12 cellular contexts compared by ENCODE assay signal in the genomic region with DNA sequence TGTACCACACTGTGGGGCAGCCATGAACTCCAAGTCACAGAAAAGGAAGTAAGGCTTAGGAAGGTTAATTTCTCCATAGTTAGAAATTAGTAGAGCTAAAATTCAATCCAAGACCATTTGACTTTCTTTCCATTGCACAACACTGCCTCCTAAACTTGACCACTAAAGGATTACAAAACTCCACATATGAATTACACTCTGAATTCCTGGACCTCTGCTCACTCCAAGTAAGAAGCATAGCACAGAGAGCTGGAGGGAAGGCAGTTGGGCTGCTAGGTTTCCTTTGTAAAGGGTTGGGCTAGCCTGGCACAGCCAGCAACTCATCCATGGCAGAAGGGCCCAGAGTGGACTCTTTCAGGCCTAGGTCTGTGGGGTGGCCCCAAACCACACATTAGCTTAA.
A peak's percentile ranks its signal among the peaks of the same experiment; 100 is the strongest.
DNase-seq lines count a peak whose midpoint lies in the region; ATAC-seq, FAIRE-seq and TF ChIP-seq lines count a peak whose summit lies in the region.
"Had no signal": no experiment of that assay in that cellular context is flagged by ENCODE, and none has a peak within 500 bp of the region (broad histone marks: within the 10 kb centered on the region; RNA-seq: fewer than 3 reads in every experiment).

No MANE protein-coding gene starts in this region.

- DNase-seq in HCT116 (ENCODE audit: low read depth, low spot score) (no peak), SKM-1 treated with dmso at 0.1 percent for 144 hours (lab: John Stamatoyannopoulos, UW; ENCODE audit: unreplicated experiment) (peak; percentile 92), foreskin keratinocyte (peak; percentile 28 to 64), endothelial cell (ENCODE audit: low spot score) (no peak), GM19239 (ENCODE audit: insufficient read length, low spot score) (no peak), GDM1 (lab: John Stamatoyannopoulos, UW) (no peak)
- DNase-seq: activated CD4-positive, CD25-positive, alpha-beta regulatory T cell; foreskin melanocyte; stimulated activated CD4-positive, alpha-beta T cell treated with anti-CD3 and anti-CD28 coated beads, Interleukin-15, amount 100 ng/mL, for 24 hours had no signal

- H3K4me1 ChIP-seq in HCT116 (ENCODE audit: control insufficient read depth in 1 of 2, insufficient read depth in 2 of 2, low read length in 2 of 2) (peaks cover 19 to 33% of the 10 kb centered on the region in 2 experiments), foreskin keratinocyte (peaks cover 3% of the 10 kb centered on the region), stomach smooth muscle (ENCODE audit: control insufficient read depth, insufficient read depth, low read length) (peaks cover 17% of the 10 kb centered on the region)

- H3K4me1 Mint-ChIP-seq in endothelial cell (ENCODE audit: unreplicated experiment) = peaks cover 17% of the 10 kb centered on the region

- no peak overlapping the region for H3K4me3 Mint-ChIP-seq in endothelial cell (ENCODE audit: unreplicated experiment)

- H3K36me3 Mint-ChIP-seq in endothelial cell (ENCODE audit: low read depth, unreplicated experiment) = no peaks in the 10 kb centered on the region
- H3K36me3 Mint-ChIP-seq: activated naive CD4-positive, alpha-beta T cell treated with anti-CD3 and anti-CD28 coated beads, Interleukin-2, amount 50 U/mL, for 72 hours had no signal

- intact Hi-C loops in HCT116 (cut with micrococcal nuclease) = no loop called here

- H3K9me3 ChIP-seq in HCT116 (ENCODE audit: control insufficient read depth in 1 of 2, insufficient read depth in 1 of 2, low read depth in 1 of 2, low read length in 2 of 2) (no peaks in the 10 kb centered on the region), stomach smooth muscle (ENCODE audit: control insufficient read depth in 2 of 2, low read length in 2 of 2) (no peaks in the 10 kb centered on the region)

- POLR2A ChIA-PET in HCT116 (lab: Charles Lee) = no interaction called here

- no peaks in the 10 kb centered on the region for H3K9me2 ChIP-seq in HCT116 (ENCODE audit: insufficient read depth)

- BruUV-seq in HCT116 (replicated peaks; lab: Mats Ljungman, UMichigan) = no TSS peak

- H3K27ac ChIP-seq in HCT116 (ENCODE audit: low read depth, low read length) (no peak overlapping the region), foreskin keratinocyte (no peak overlapping the region), stomach smooth muscle (ENCODE audit: low read length) (peak overlapping the region; percentile 3)

- no peaks in the 10 kb centered on the region for H4K20me1 ChIP-seq in HCT116 (ENCODE audit: insufficient read depth)

- RAD21 ChIA-PET in HCT116 (lab: Charles Lee; ENCODE audit: low non-redundant PET in 1 of 2, low total read pairs in 2 of 2, uncharacterized antibody in 2 of 2, unreplicated experiment in 2 of 2) = interaction anchor here (0.7 to 1.0 kb wide), 2 partner anchors 26 to 130 kb away, joined by 3 to 4 read pairs; no protein-coding TSS in a partner anchor

- no peaks in the 10 kb centered on the region for H3K27me3 ChIP-seq in HCT116 (ENCODE audit: insufficient read depth, low read length)
- H3K27me3 ChIP-seq in foreskin keratinocyte = no peaks in the 10 kb centered on the region
- no peaks in the 10 kb centered on the region for H3K27me3 ChIP-seq in stomach smooth muscle (ENCODE audit: control insufficient read depth in 1 of 2, insufficient read depth in 2 of 2, low read length in 2 of 2)

- no peak overlapping the region for H2AFZ ChIP-seq in HCT116 (ENCODE audit: low read depth, low read length, poor library complexity, severe bottlenecking)

- H3K79me2 ChIP-seq in HCT116 (ENCODE audit: insufficient read depth, low read length) = no peaks in the 10 kb centered on the region

- TF ChIP-seq POLR2A in HCT116 (IDR thresholded peaks at IDR 0.05; ENCODE audit: borderline replicate concordance, extremely low read depth, insufficient read depth, insufficient read length) = no peak

- no peak for ATAC-seq in HCT116
- no peak for ATAC-seq in foreskin keratinocyte
- ATAC-seq in HG03354 (IDR thresholded peaks at IDR 0.05; ENCODE audit: poor library complexity, severe bottlenecking, unreplicated experiment) = no peak
- ATAC-seq: activated naive CD4-positive, alpha-beta T cell treated with anti-CD3 and anti-CD28 coated beads, Interleukin-2, amount 50 U/mL, for 72 hours had no signal

- CTCF ChIA-PET in HCT116 (lab: Charles Lee) = no interaction called here

- no peak for FAIRE-seq in GM19239 (lab: Jason Lieb, UNC)

- H3K9me3 Mint-ChIP-seq in endothelial cell (ENCODE audit: unreplicated experiment) = no peaks in the 10 kb centered on the region
- H3K9me3 Mint-ChIP-seq: activated naive CD4-positive, alpha-beta T cell treated with anti-CD3 and anti-CD28 coated beads, Interleukin-2, amount 50 U/mL, for 72 hours had no signal

- no peak overlapping the region for H3K27ac Mint-ChIP-seq in endothelial cell (ENCODE audit: unreplicated experiment)
- H3K27ac Mint-ChIP-seq: activated naive CD4-positive, alpha-beta T cell treated with anti-CD3 and anti-CD28 coated beads, Interleukin-2, amount 50 U/mL, for 72 hours had no signal

- H3K27me3 Mint-ChIP-seq in endothelial cell (ENCODE audit: unreplicated experiment) = no peaks in the 10 kb centered on the region

- no peak overlapping the region for H3K9ac ChIP-seq in HCT116 (ENCODE audit: low read length)
- H3K9ac ChIP-seq in stomach smooth muscle (ENCODE audit: low read length in 2 of 2) = no peak overlapping the region

- peak overlapping the region; percentile 10; the same call in 1 of the 2 replicates for H3K4me2 ChIP-seq in HCT116 (ENCODE audit: low read length)

- TF ChIP-seq RAD21 in HCT116 (IDR thresholded peaks at IDR 0.05; ENCODE audit: low read depth) = no peak

- H3K4me3 ChIP-seq in HCT116 (replicated peaks in 1 of 2; ENCODE audit: low read depth in 1 of 2, low read length in 2 of 2) (no peak overlapping the region), stomach smooth muscle (ENCODE audit: low read length in 2 of 2) (no peak overlapping the region)

- TF ChIP-seq CTCF in HCT116 (IDR thresholded peaks at IDR 0.05 in 2 of 3, conservative IDR thresholded peaks at IDR 0.05 in 1 of 3; ENCODE audit: borderline replicate concordance in 1 of 3, insufficient read depth in 1 of 3, low read depth in 2 of 3, low read length in 2 of 3) (no peak), foreskin keratinocyte (conservative IDR thresholded peaks at IDR 0.05) (no peak), endothelial cell (IDR thresholded peaks at IDR 0.05; ENCODE audit: unreplicated experiment) (no peak)

- no peaks in the 10 kb centered on the region for H3K36me3 ChIP-seq in HCT116 (ENCODE audit: control insufficient read depth in 1 of 2, insufficient read depth in 2 of 2, low read length in 2 of 2)
- H3K36me3 ChIP-seq in stomach smooth muscle (ENCODE audit: control insufficient read depth in 2 of 2, insufficient read depth in 2 of 2, low read length in 2 of 2) = no peaks in the 10 kb centered on the region

TF ChIP-seq in HCT116, 20 proteins besides CTCF, POLR2A, EP300 and RAD21 (continues in another document):
- TF ChIP-seq EZH2 (IDR thresholded peaks at IDR 0.05) (no peak), EGR1 (IDR thresholded peaks at IDR 0.05; ENCODE audit: low read depth) (no peak), POLR2AphosphoS5 (IDR thresholded peaks at IDR 0.05; ENCODE audit: low read depth, low read length) (no peak), ELF1 (IDR thresholded peaks at IDR 0.05; ENCODE audit: borderline replicate concordance, low read depth) (no peak), FOSL1 (IDR thresholded peaks at IDR 0.05; ENCODE audit: low read depth) (no peak), SIN3A (IDR thresholded peaks at IDR 0.05; ENCODE audit: low read depth) (no peak), JUND (IDR thresholded peaks at IDR 0.05) (no peak), CBX3 (IDR thresholded peaks at IDR 0.05; ENCODE audit: low read depth) (no peak), ZNF274 (IDR thresholded peaks at IDR 0.05; ENCODE audit: low read depth, low read length) (no peak), SP1 (IDR thresholded peaks at IDR 0.05; ENCODE audit: low read depth) (no peak), YY1 (IDR thresholded peaks at IDR 0.05; ENCODE audit: extremely low read depth, insufficient replicate concordance, low read depth, low read length) (no peak), CEBPB (IDR thresholded peaks at IDR 0.05; ENCODE audit: low read depth) (no peak)
- TF ChIP-seq, protein P1, sequence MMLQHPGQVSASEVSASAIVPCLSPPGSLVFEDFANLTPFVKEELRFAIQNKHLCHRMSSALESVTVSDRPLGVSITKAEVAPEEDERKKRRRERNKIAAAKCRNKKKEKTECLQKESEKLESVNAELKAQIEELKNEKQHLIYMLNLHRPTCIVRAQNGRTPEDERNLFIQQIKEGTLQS (IDR thresholded peaks at IDR 0.05) = no peak
- TF ChIP-seq, protein P2, sequence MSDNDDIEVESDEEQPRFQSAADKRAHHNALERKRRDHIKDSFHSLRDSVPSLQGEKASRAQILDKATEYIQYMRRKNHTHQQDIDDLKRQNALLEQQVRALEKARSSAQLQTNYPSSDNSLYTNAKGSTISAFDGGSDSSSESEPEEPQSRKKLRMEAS (IDR thresholded peaks at IDR 0.05) = no peak
- TF ChIP-seq, protein P3, sequence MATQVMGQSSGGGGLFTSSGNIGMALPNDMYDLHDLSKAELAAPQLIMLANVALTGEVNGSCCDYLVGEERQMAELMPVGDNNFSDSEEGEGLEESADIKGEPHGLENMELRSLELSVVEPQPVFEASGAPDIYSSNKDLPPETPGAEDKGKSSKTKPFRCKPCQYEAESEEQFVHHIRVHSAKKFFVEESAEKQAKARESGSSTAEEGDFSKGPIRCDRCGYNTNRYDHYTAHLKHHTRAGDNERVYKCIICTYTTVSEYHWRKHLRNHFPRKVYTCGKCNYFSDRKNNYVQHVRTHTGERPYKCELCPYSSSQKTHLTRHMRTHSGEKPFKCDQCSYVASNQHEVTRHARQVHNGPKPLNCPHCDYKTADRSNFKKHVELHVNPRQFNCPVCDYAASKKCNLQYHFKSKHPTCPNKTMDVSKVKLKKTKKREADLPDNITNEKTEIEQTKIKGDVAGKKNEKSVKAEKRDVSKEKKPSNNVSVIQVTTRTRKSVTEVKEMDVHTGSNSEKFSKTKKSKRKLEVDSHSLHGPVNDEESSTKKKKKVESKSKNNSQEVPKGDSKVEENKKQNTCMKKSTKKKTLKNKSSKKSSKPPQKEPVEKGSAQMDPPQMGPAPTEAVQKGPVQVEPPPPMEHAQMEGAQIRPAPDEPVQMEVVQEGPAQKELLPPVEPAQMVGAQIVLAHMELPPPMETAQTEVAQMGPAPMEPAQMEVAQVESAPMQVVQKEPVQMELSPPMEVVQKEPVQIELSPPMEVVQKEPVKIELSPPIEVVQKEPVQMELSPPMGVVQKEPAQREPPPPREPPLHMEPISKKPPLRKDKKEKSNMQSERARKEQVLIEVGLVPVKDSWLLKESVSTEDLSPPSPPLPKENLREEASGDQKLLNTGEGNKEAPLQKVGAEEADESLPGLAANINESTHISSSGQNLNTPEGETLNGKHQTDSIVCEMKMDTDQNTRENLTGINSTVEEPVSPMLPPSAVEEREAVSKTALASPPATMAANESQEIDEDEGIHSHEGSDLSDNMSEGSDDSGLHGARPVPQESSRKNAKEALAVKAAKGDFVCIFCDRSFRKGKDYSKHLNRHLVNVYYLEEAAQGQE (IDR thresholded peaks at IDR 0.05; ENCODE audit: low read depth) = no peak

Comparison
In these comparisons a context has a peak if more than half of its experiments do, and no peak if none do; other contexts are left out.
1. DNase-seq: peak in SKM-1 treated with dmso at 0.1 percent for 144 hours (single experiment) and foreskin keratinocyte (2 of 2); none in HCT116 (single experiment), endothelial cell (single experiment), GM19239 (single experiment) and GDM1 (single experiment).